Comparison of ENCODE assay signal across 21 cellular contexts in the genomic region with DNA sequence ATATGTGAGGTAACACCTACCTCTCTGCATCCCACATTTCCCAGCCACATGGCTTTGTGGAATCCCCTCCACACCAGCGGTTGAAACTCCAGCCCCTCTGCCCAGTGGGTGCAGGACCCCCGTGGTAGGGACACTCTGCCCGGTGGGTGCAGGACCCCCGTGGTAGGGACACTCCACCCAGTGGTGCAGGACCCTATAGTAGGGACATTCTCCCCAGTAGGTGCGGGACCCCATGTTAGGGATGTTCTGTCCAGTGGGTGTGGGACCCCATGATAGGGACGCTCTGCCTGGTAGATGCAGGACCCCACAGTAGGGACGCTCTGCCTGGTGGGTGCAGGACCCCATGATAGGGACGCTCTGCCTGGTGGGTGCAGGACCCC. TPM values are rescaled to one million over a fixed set of nuclear protein-coding genes. Genes with fewer than 3 reads are reported as not detected.
DNase-seq lines count a peak whose midpoint lies in the region; ATAC-seq, FAIRE-seq and TF ChIP-seq lines count a peak whose summit lies in the region.
"Had no signal": no experiment of that assay in that cellular context is flagged by ENCODE, and none has a peak within 500 bp of the region (broad histone marks: within the 10 kb centered on the region; RNA-seq: fewer than 3 reads in every experiment).

No MANE protein-coding gene starts in this region.

- no peak overlapping the region for H3K4ac ChIP-seq in H9 (ENCODE audit: low read depth, low read length)

- H3K79me1 ChIP-seq in H9 (ENCODE audit: insufficient read depth, low read depth, low read length, poor library complexity, severe bottlenecking), result no peaks in the 10 kb centered on the region

- intact Hi-C loops in kidney (cut with DNase I), result no loop called here

- H3K4me1 ChIP-seq in H9 (ENCODE audit: insufficient read depth, low read length) (no peaks in the 10 kb centered on the region), kidney (ENCODE audit: control insufficient read depth in 1 of 2, insufficient read depth in 1 of 2, low read depth in 1 of 2, low read length in 2 of 2) (no peaks in the 10 kb centered on the region), gastroesophageal sphincter (no peaks in the 10 kb centered on the region)
- H3K4me1 ChIP-seq: BLaER1 had no signal

- no peak overlapping the region for H2BK15ac ChIP-seq in H9 (ENCODE audit: low read depth, low read length)

- H3K36me3 ChIP-seq in kidney (ENCODE audit: control insufficient read depth in 1 of 2, insufficient read depth in 2 of 2, low read length in 2 of 2) (peaks cover 0 to 8% of the 10 kb centered on the region in 2 donors), gastroesophageal sphincter (peaks cover 0 to 41% of the 10 kb centered on the region in 2 donors)

- no peak for FAIRE-seq in kidney (lab: Jason Lieb, UNC)
- FAIRE-seq: H1, K562 had no signal

- no peaks in the 10 kb centered on the region for H4K20me1 ChIP-seq in H9 (ENCODE audit: control insufficient read depth, insufficient read depth, insufficient read length)
- H4K20me1 ChIP-seq: BLaER1 had no signal

- H3K9me3 Mint-ChIP-seq in H9, result peaks cover 0 to 2% of the 10 kb centered on the region in 2 experiments; a peak in 2 of 5 replicates
- no peaks in the 10 kb centered on the region for H3K9me3 Mint-ChIP-seq in stimulated activated memory B cell treated with anti-CD40 and anti-IgM and Interleukin-4, amounts not matched to agents 10 μg/mL and 1 μg/mL and 100 μg/mL, for 72 hours
- H3K9me3 Mint-ChIP-seq: CD4-positive, alpha-beta memory T cell had no signal

- no peak overlapping the region for H3T11ph ChIP-seq in H9 (ENCODE audit: low read length)

- peak; percentile 58 for DNase-seq in activated effector memory CD4-positive, alpha-beta T cell treated with anti-CD3 and anti-CD28 coated beads, Interleukin-2, amount 50 U/mL, for 16 hours
- no peak for DNase-seq in activated effector memory CD4-positive, alpha-beta T cell treated with Interleukin-2 at 50 U/mL for 16 hours
- peak; percentile 16 for DNase-seq in H9
- DNase-seq in kidney, result peak; percentile 69
- no peak for DNase-seq in OCI-M1 (lab: John Stamatoyannopoulos, UW)
- DNase-seq: CD4-positive, alpha-beta memory T cell; DMS153; GF-D8; NCI-H1105; NCI-H2081; NCI-H2171 treated with DMSO at 0.1 percent for 48 hours; NCI-H446; NCI-H69; NK-92 treated with Interleukin-12 subunit alpha and Interleukin-12 subunit beta, amount 100 ng/mL, for 24 hours; SHP77 had no signal

- no peak overlapping the region for H4K8ac ChIP-seq in H9 (replicated peaks; ENCODE audit: insufficient read length, low read depth, low read length)

- H3K27ac ChIP-seq in H9 (ENCODE audit: insufficient read length, low read depth, low read length), result no peak overlapping the region
- H3K27ac ChIP-seq in kidney (ENCODE audit: low read depth in 2 of 2, low read length in 2 of 2), result no peak overlapping the region
- no peak overlapping the region for H3K27ac ChIP-seq in gastroesophageal sphincter
- H3K27ac ChIP-seq: BLaER1 had no signal

- no peak overlapping the region for H3K4me3 ChIP-seq in kidney (ENCODE audit: low read length in 2 of 2)
- H3K4me3 ChIP-seq in gastroesophageal sphincter, result no peak overlapping the region
- H3K4me3 ChIP-seq: BLaER1, K562 had no signal

- no peak overlapping the region; the same call in 1 of the 2 replicates for H3K14ac ChIP-seq in H9 (ENCODE audit: insufficient read depth, low read length)

- H3K27me3 ChIP-seq in H9 (ENCODE audit: insufficient read depth, low read length) (no peaks in the 10 kb centered on the region), gastroesophageal sphincter (no peaks in the 10 kb centered on the region)
- H3K27me3 ChIP-seq: BLaER1 had no signal

- H2BK12ac ChIP-seq in H9 (ENCODE audit: insufficient read length, low read depth, low read length), result no peak overlapping the region

- peaks cover 15 to 34% (median 27%) of the 10 kb centered on the region in 3 experiments; a peak in 6 of 7 replicates for H3K36me3 Mint-ChIP-seq in H9 (ENCODE audit: insufficient read depth in 1 of 3, low read depth in 3 of 3)
- H3K36me3 Mint-ChIP-seq in stimulated activated memory B cell treated with anti-CD40 and anti-IgM and Interleukin-4, amounts not matched to agents 10 μg/mL and 1 μg/mL and 100 μg/mL, for 72 hours, result peaks cover 41% of the 10 kb centered on the region

- WGBS in H9 (ENCODE audit: extremely low coverage, insufficient read length, low lambda C conversion rate), result no CpG with 5 or more reads among the region's 8 CpGs
- WGBS in gastroesophageal sphincter (ENCODE audit: low coverage in 1 of 2), 2 donors, result no CpG with 5 or more reads among the region's 8 CpGs

- no peaks in the 10 kb centered on the region; the same call in none of the 2 replicates for H3K27me3 Mint-ChIP-seq in H9 (ENCODE audit: low read depth)
- no peaks in the 10 kb centered on the region for H3K27me3 Mint-ChIP-seq in stimulated activated memory B cell treated with anti-CD40 and anti-IgM and Interleukin-4, amounts not matched to agents 10 μg/mL and 1 μg/mL and 100 μg/mL, for 72 hours

- no peaks in the 10 kb centered on the region for H3K9me3 ChIP-seq in H9 (ENCODE audit: control insufficient read depth, low read depth, low read length)
- H3K9me3 ChIP-seq in kidney (ENCODE audit: control insufficient read depth in 1 of 2, low read length in 2 of 2), result no peaks in the 10 kb centered on the region
- H3K9me3 ChIP-seq in gastroesophageal sphincter, result no peaks in the 10 kb centered on the region
- H3K9me3 ChIP-seq: BLaER1 had no signal

- no peaks in the 10 kb centered on the region for H3K4me1 Mint-ChIP-seq in H9
- H3K4me1 Mint-ChIP-seq in stimulated activated memory B cell treated with anti-CD40 and anti-IgM and Interleukin-4, amounts not matched to agents 10 μg/mL and 1 μg/mL and 100 μg/mL, for 72 hours, result peaks cover 7% of the 10 kb centered on the region

- TF ChIP-seq CTCF in H9 (conservative IDR thresholded peaks at IDR 0.05) (no peak), kidney (IDR thresholded peaks at IDR 0.05; ENCODE audit: borderline replicate concordance, extremely low read depth, insufficient read depth) (no peak), gastroesophageal sphincter (IDR thresholded peaks at IDR 0.05) (no peak)

- H4K5ac ChIP-seq in H9 (ENCODE audit: insufficient read length, low read depth, low read length), result no peak overlapping the region

- no peak overlapping the region for H3K4me2 ChIP-seq in H9 (ENCODE audit: insufficient read depth, insufficient read length, low read length)
- H3K4me2 ChIP-seq: BLaER1 had no signal

- H2BK120ac ChIP-seq in H9 (ENCODE audit: low read depth, low read length, poor library complexity, severe bottlenecking), result no peak overlapping the region

- H3K9ac ChIP-seq in H9 (ENCODE audit: extremely low read depth, insufficient read length, low read length) (no peak overlapping the region), kidney (ENCODE audit: low read length in 2 of 2) (no peak overlapping the region)
- H3K9ac ChIP-seq: BLaER1 had no signal

- no peak for TF ChIP-seq EP300 in gastroesophageal sphincter (IDR thresholded peaks at IDR 0.05)

- ATAC-seq in stimulated activated memory B cell treated with anti-CD40 and anti-IgM and Interleukin-4, amounts not matched to agents 10 μg/mL and 1 μg/mL and 100 μg/mL, for 72 hours, result peak; percentile 12
- no peak for ATAC-seq in gastroesophageal sphincter
- ATAC-seq: K562 had no signal

- no peak overlapping the region for H3K4me3 Mint-ChIP-seq in H9
- H3K4me3 Mint-ChIP-seq in stimulated activated memory B cell treated with anti-CD40 and anti-IgM and Interleukin-4, amounts not matched to agents 10 μg/mL and 1 μg/mL and 100 μg/mL, for 72 hours, result no peak overlapping the region
- H3K4me3 Mint-ChIP-seq: CD4-positive, alpha-beta memory T cell had no signal

- H4K91ac ChIP-seq in H9 (ENCODE audit: insufficient read length, low read depth, low read length), result no peak overlapping the region

- H2BK20ac ChIP-seq in H9 (ENCODE audit: low read depth, low read length, poor library complexity, severe bottlenecking), result no peak overlapping the region

- TF ChIP-seq POLR2A in gastroesophageal sphincter (IDR thresholded peaks at IDR 0.05), result no peak

- no peaks in the 10 kb centered on the region for H3K23me2 ChIP-seq in H9 (ENCODE audit: insufficient read length, low read depth, low read length, poor library complexity, severe bottlenecking)

- no peak overlapping the region for H3K18ac ChIP-seq in H9 (ENCODE audit: insufficient read length, low read depth, low read length)

- no peak overlapping the region for H2BK5ac ChIP-seq in H9 (ENCODE audit: insufficient read length, low read length)

- H2AK5ac ChIP-seq in H9 (ENCODE audit: insufficient read length, low read length), result no peak overlapping the region

- no peak overlapping the region for H2AFZ ChIP-seq in H9 (ENCODE audit: low read length)

- no peak overlapping the region for H3K23ac ChIP-seq in H9 (ENCODE audit: insufficient read length, low read depth, low read length)

- no peak overlapping the region; a peak in 1 of 7 replicates for H3K27ac Mint-ChIP-seq in H9
- H3K27ac Mint-ChIP-seq in stimulated activated memory B cell treated with anti-CD40 and anti-IgM and Interleukin-4, amounts not matched to agents 10 μg/mL and 1 μg/mL and 100 μg/mL, for 72 hours, result no peak overlapping the region

- H3K56ac ChIP-seq in H9 (ENCODE audit: insufficient read length, low read depth, low read length), result no peak overlapping the region

- H3K79me2 ChIP-seq in H9 (ENCODE audit: insufficient read depth, low read length), result no peaks in the 10 kb centered on the region

RNA-seq across cellular contexts. Expression of a gene that starts 11.5 kb away (rescaled TPM):
- total RNA-seq in H9 (2021), result 142 and 149 TPM in 2 replicates
- 119 TPM for total RNA-seq in kidney
- polyA plus RNA-seq in kidney (ENCODE audit: insufficient read depth, low read depth, low replicate concordance), result 310 TPM
- 100 to 1,000 TPM; 151 to 252 (median 169) TPM for total RNA-seq in gastroesophageal sphincter

RNA-seq across cellular contexts. Expression of a gene that starts 15.8 kb away (rescaled TPM):
- not detected in 2 replicates for total RNA-seq in H9 (2021)
- total RNA-seq in kidney, result 4.6 TPM
- 1.5 TPM for polyA plus RNA-seq in kidney (ENCODE audit: insufficient read depth, low read depth, low replicate concordance)
- not detected for total RNA-seq in gastroesophageal sphincter
- total RNA-seq: A673; CD4-positive, alpha-beta memory T cell; H1; K562 had no signal
- polyA plus RNA-seq: CD4-positive, alpha-beta memory T cell; K562 had no signal

Comparison
In these comparisons a context has a peak if more than half of its experiments do, and no peak if none do; other contexts are left out.
1. DNase-seq: peak in activated effector memory CD4-positive, alpha-beta T cell treated with anti-CD3 and anti-CD28 coated beads, Interleukin-2, amount 50 U/mL, for 16 hours (single experiment), H9 (single experiment) and kidney (single experiment); none in activated effector memory CD4-positive, alpha-beta T cell treated with Interleukin-2 at 50 U/mL for 16 hours (single experiment) and OCI-M1 (single experiment).